In the genomic region with DNA sequence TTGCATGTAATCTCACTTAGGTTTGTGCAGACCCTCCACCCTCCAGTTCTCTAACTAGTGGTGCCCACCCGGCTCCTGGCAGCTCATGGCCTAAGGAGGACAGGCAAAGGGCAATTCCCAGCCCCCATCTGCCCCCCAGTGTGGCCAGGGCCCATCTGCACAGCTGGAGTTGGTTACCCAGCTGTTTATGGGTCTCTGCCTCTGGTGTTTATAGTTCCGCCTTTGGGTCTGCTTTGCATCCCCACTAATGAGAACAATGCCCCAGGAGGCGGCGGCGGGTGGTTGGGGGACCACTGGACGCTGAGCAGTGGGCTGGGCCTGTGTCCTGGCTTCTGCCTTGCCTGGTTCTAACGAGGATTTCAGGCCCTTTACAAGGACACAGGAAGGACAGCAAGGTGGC, we compare ENCODE assay signal across 28 cellular contexts.
"Had no signal": no experiment of that assay in that cellular context is flagged by ENCODE, and none has a peak within 500 bp of the region (broad histone marks: within the 10 kb centered on the region; RNA-seq: fewer than 3 reads in every experiment).

No MANE protein-coding gene starts in this region.

- H3K9me3 ChIP-seq: body of pancreas, gastroesophageal sphincter, ovary, prostate gland, upper lobe of left lung had no signal

- DNase-seq: activated CD4-positive, alpha-beta memory T cell treated with anti-CD3 and anti-CD28 coated beads for 36 hours; activated CD4-positive, alpha-beta T cell treated with anti-CD3 and anti-CD28 coated beads, Interleukin-2, amount 10 ng/mL, durations not matched to agents 24 days and 14 days; activated CD4-positive, CD25-positive, alpha-beta regulatory T cell treated with anti-CD3 and anti-CD28 coated beads, Interleukin-2, amount 50 U/mL, for 72 hours; activated CD8-positive, alpha-beta memory T cell treated with anti-CD3 and anti-CD28 coated beads, Interleukin-2, amount 50 U/mL, for 4 hours; activated naive CD4-positive, alpha-beta T cell; activated T-cell treated with anti-CD3 and anti-CD28 coated beads, Interleukin-2, amount 50 U/mL, for 4 hours; body of pancreas; effector CD8-positive, alpha-beta T cell; hippocampal formation; left cardiac atrium; naive thymus-derived CD8-positive, alpha-beta T cell; retina; stimulated activated CD4-positive, alpha-beta T cell treated with anti-CD3 and anti-CD28 coated beads, Interleukin-1b, Interleukin-23, amount 100 ng/mL, for 48 hours; stimulated activated CD4-positive, alpha-beta T cell treated with anti-CD3 and anti-CD28 coated beads, Interleukin-4, amount 100 ng/mL, for 4 hours; stimulated activated CD8-positive, alpha-beta memory T cell treated with anti-CD3 and anti-CD28 coated beads, Interleukin-4, amount 100 ng/mL, for 48 hours; stimulated activated naive CD8-positive, alpha-beta T cell treated with anti-CD3 and anti-CD28 coated beads, Interleukin-15, amount 100 ng/mL, for 72 hours; substantia nigra; SW 1271; T-helper 9 cell; upper lobe of left lung had no signal

- H3K27me3 ChIP-seq: body of pancreas, gastroesophageal sphincter, ovary, upper lobe of left lung had no signal

- ATAC-seq: activated naive CD4-positive, alpha-beta T cell treated with anti-CD3 and anti-CD28 coated beads, Interleukin-2, amount 50 U/mL, for 72 hours; activated T-cell treated with anti-CD3 and anti-CD28 coated beads, Interleukin-2, amount 50 U/mL, for 4 hours; activated T-helper 17 cell treated with anti-CD3 and anti-CD28 coated beads, Interleukin-2, amount 50 U/mL, for 72 hours; body of pancreas; gastroesophageal sphincter; left cardiac atrium; naive thymus-derived CD8-positive, alpha-beta T cell; stimulated activated memory B cell treated with anti-CD40 and anti-IgM and Interleukin-4, amounts not matched to agents 10 μg/mL and 1 μg/mL and 100 μg/mL, for 72 hours; stimulated activated naive CD8-positive, alpha-beta T cell treated with anti-CD3 and anti-CD28 coated beads, Interleukin-15, amount 100 ng/mL, for 72 hours had no signal

- H3K27ac ChIP-seq: body of pancreas, gastroesophageal sphincter, ovary, prostate gland, upper lobe of left lung, VCaP had no signal

- H3K4me1 ChIP-seq: body of pancreas, gastroesophageal sphincter, prostate gland had no signal

- H3K36me3 ChIP-seq: gastroesophageal sphincter, ovary, prostate gland, upper lobe of left lung had no signal

- H3K4me2 ChIP-seq: smooth muscle cell had no signal

- H3K4me3 ChIP-seq: body of pancreas, gastroesophageal sphincter, ovary, prostate gland, smooth muscle cell, upper lobe of left lung had no signal
